23 cellular contexts compared by ENCODE assay signal in the genomic region with DNA sequence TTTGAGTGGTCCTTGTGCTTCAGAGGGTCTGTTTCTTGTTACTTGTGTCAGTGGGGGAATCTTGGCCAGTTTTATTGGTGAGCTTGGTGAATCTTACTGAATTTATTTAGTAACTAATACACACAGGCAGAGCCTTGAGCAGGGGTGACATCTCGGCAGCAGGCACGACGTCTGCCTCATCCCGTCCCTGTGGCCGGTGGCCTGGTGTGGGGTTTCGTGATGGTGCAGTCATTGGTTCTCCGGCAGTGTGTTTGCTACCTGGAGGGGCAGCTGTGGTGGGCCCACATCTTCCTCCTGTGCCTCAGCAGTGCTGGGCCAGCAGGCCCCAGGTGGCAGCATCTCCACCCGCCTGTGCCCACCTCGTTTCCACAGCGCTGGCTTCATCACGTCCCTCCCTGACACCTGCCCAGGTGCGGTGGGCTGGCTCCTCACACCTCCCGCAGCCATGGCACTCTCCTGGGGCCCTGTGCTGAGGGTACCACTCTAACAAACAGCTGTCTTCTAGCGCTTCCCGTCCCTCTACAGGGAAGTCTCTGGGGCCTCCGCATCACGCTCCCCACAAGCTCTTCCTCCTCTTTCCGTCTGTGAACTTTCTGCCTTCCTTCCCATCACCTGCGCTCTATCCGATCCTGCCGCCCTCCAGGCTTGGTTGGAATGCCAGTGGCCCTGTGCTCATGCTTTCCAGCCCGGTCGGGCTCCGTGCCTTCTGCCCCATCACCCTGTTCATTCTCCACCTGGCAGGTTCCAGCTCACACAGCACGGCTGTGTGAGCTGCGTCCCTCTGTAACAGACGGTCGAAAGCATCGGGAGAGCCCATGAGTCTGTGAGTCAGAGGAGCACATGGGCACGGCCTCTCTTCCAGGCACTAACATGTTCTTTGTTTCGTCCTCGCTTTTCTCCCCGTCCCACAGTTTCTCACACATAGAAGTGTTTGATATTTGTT.
A peak's percentile ranks its signal among the peaks of the same experiment; 100 is the strongest.
DNase-seq lines count a peak whose midpoint lies in the region; ATAC-seq and TF ChIP-seq lines count a peak whose summit lies in the region.
"Had no signal": no experiment of that assay in that cellular context is flagged by ENCODE, and none has a peak within 500 bp of the region (broad histone marks: within the 10 kb centered on the region; RNA-seq: fewer than 3 reads in every experiment).

No MANE protein-coding gene starts in this region.

- no peaks in the 10 kb centered on the region for H3K9me3 ChIP-seq in adipocyte (ENCODE audit: control insufficient read depth, low read length)
- H3K9me3 ChIP-seq: stomach, transverse colon had no signal

- H3K36me3 ChIP-seq in adipocyte (ENCODE audit: control insufficient read depth, insufficient read depth, low read length, severe bottlenecking): no peaks in the 10 kb centered on the region
- H3K36me3 ChIP-seq: stomach, transverse colon had no signal

- H3K27ac Mint-ChIP-seq in nephron progenitor cell: peak overlapping the region; percentile 17
- H3K27ac Mint-ChIP-seq: activated T-helper 17 cell treated with anti-CD3 and anti-CD28 coated beads, Interleukin-2, amount 50 U/mL, for 72 hours; CD8-positive, alpha-beta memory T cell had no signal

- no peak for TF ChIP-seq CTCF in nephron progenitor cell (IDR thresholded peaks at IDR 0.05)

- peaks cover 74% of the 10 kb centered on the region for H3K4me1 Mint-ChIP-seq in nephron progenitor cell

- H3K9me3 Mint-ChIP-seq in nephron progenitor cell: no peaks in the 10 kb centered on the region
- H3K9me3 Mint-ChIP-seq: activated T-helper 17 cell treated with anti-CD3 and anti-CD28 coated beads, Interleukin-2, amount 50 U/mL, for 72 hours; CD8-positive, alpha-beta memory T cell had no signal

- peaks cover 4% of the 10 kb centered on the region for H3K27me3 Mint-ChIP-seq in nephron progenitor cell (ENCODE audit: low read depth, poor library complexity)
- H3K27me3 Mint-ChIP-seq: activated T-helper 17 cell treated with anti-CD3 and anti-CD28 coated beads, Interleukin-2, amount 50 U/mL, for 72 hours; CD8-positive, alpha-beta memory T cell had no signal

- ATAC-seq in HG03039 (IDR thresholded peaks at IDR 0.05; ENCODE audit: unreplicated experiment) (no peak), GM19324 (IDR thresholded peaks at IDR 0.05; ENCODE audit: low FRiP score, unreplicated experiment) (no peak)
- ATAC-seq: activated T-helper 17 cell treated with anti-CD3 and anti-CD28 coated beads, Interleukin-2, amount 50 U/mL, for 72 hours had no signal

- no peak overlapping the region for H3K9ac ChIP-seq in adipocyte (ENCODE audit: low read length)

- no peak overlapping the region for H3K4me3 ChIP-seq in adipocyte (ENCODE audit: low read length)
- H3K4me3 ChIP-seq: lung, skin epidermis, stomach, transverse colon had no signal

- H3K4me3 Mint-ChIP-seq in nephron progenitor cell: no peak overlapping the region
- H3K4me3 Mint-ChIP-seq: activated T-helper 17 cell treated with anti-CD3 and anti-CD28 coated beads, Interleukin-2, amount 50 U/mL, for 72 hours; CD8-positive, alpha-beta memory T cell had no signal

- DNase-seq in AG20443 (ENCODE audit: low spot score) (peak; percentile 39), ELR (ENCODE audit: low read depth) (peak; percentile 6), adipocyte (ENCODE audit: low read depth) (peak; percentile 24), nephron progenitor cell (no peak), NOMO-1 treated with dmso at 0.1 percent for 144 hours (lab: John Stamatoyannopoulos, UW; ENCODE audit: unreplicated experiment) (no peak), occipital lobe (lab: John Stamatoyannopoulos, UW) (no peak)
- DNase-seq: activated CD4-positive, alpha-beta T cell treated with anti-CD3 and anti-CD28 coated beads for 1 hour; CD8-positive, alpha-beta memory T cell; DMS79 treated with DMSO at 0.1 percent for 48 hours; hypothalamus; islet precursor cell; Kasumi-1; NCI-H2029 treated with DMSO at 0.1 percent for 48 hours; NCI-H524 treated with DMSO at 0.1 percent for 48 hours; stimulated activated CD4-positive, alpha-beta T cell treated with anti-CD3 and anti-CD28 coated beads, Interleukin-2, amount 100 ng/mL, for 48 hours; stomach; SW 1271; transverse colon had no signal

- H3K4me1 ChIP-seq in adipocyte (ENCODE audit: control insufficient read depth, insufficient read depth, low read length): no peaks in the 10 kb centered on the region
- H3K4me1 ChIP-seq: transverse colon had no signal

- H3K27me3 ChIP-seq in adipocyte (replicated peaks; ENCODE audit: control insufficient read depth, insufficient read depth, low read length): no peaks in the 10 kb centered on the region
- H3K27me3 ChIP-seq: stomach, transverse colon had no signal

- no peaks in the 10 kb centered on the region for H3K36me3 Mint-ChIP-seq in nephron progenitor cell (ENCODE audit: low read depth)

Comparison
In these comparisons a context has a peak if more than half of its experiments do, and no peak if none do; other contexts are left out.
1. DNase-seq: peak in AG20443 (single experiment), ELR (single experiment) and adipocyte (single experiment); none in nephron progenitor cell (single experiment), NOMO-1 treated with dmso at 0.1 percent for 144 hours (single experiment) and occipital lobe (single experiment).